Comparison of ENCODE assay signal across 20 cellular contexts in the genomic region with DNA sequence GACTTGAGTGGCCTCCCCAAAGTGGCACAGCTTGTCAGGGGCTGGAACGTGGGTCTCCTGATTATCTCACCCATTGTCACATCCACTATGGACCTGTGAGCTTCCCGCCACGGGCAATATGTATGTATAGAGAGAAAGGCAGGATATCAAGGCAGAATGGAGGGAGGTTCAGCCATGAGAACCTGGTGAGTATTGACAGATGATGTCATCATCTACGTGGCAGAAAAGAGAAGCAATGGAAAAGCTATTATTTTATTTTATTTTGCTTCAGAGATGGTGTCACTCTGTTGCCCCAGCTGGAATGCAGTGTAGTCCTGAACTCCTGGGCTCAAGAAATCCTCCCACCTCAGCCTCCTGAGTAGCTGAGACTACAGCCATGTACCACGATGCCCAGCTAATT. TPM values are rescaled to one million over a fixed set of nuclear protein-coding genes. Genes with fewer than 3 reads are reported as not detected.
"Had no signal": no experiment of that assay in that cellular context is flagged by ENCODE, and none has a peak within 500 bp of the region (broad histone marks: within the 10 kb centered on the region; RNA-seq: fewer than 3 reads in every experiment).

No MANE protein-coding gene starts in this region.

- H3K4me1 Mint-ChIP-seq: activated naive CD4-positive, alpha-beta T cell treated with anti-CD3 and anti-CD28 coated beads, Interleukin-2, amount 50 U/mL, for 24 hours had no signal

- H3K27ac ChIP-seq: body of pancreas, cardiac muscle cell, thoracic aorta, upper lobe of left lung had no signal

- H3K27me3 ChIP-seq: body of pancreas, cardiac muscle cell, upper lobe of left lung had no signal

- H3K9me3 Mint-ChIP-seq: activated CD4-positive, alpha-beta memory T cell treated with anti-CD3 and anti-CD28 coated beads for 36 hours; activated naive CD4-positive, alpha-beta T cell treated with anti-CD3 and anti-CD28 coated beads, Interleukin-2, amount 50 U/mL, for 24 hours; memory B cell; nephron had no signal

- DNase-seq: activated CD4-positive, alpha-beta memory T cell treated with anti-CD3 and anti-CD28 coated beads for 36 hours; activated CD4-positive, alpha-beta T cell treated with anti-CD3 and anti-CD28 coated beads for 4 hours; activated CD4-positive, CD25-positive, alpha-beta regulatory T cell; activated effector memory CD4-positive, alpha-beta T cell treated with anti-CD3 and anti-CD28 coated beads, Interleukin-2, amount 50 U/mL, for 16 hours; anterior cingulate cortex; body of pancreas; dermis blood vessel endothelial cell; effector CD8-positive, alpha-beta T cell; hypothalamus; occipital lobe; retina; stimulated activated CD4-positive, alpha-beta T cell treated with anti-CD3 and anti-CD28 coated beads, Interleukin-4, amount 100 ng/mL, for 24 hours; stimulated activated naive CD4-positive, alpha-beta T cell treated with Interleukin-2 at 50 U/mL for 16 hours; upper lobe of left lung had no signal

- H3K4me3 Mint-ChIP-seq: activated CD4-positive, alpha-beta memory T cell treated with anti-CD3 and anti-CD28 coated beads for 36 hours; activated naive CD4-positive, alpha-beta T cell treated with anti-CD3 and anti-CD28 coated beads, Interleukin-2, amount 50 U/mL, for 24 hours; memory B cell; nephron had no signal

- H3K27me3 Mint-ChIP-seq: activated CD4-positive, alpha-beta memory T cell treated with anti-CD3 and anti-CD28 coated beads for 36 hours; activated naive CD4-positive, alpha-beta T cell treated with anti-CD3 and anti-CD28 coated beads, Interleukin-2, amount 50 U/mL, for 24 hours; memory B cell had no signal

- H3K4me1 ChIP-seq: body of pancreas had no signal

- H3K27ac Mint-ChIP-seq: activated CD4-positive, alpha-beta memory T cell treated with anti-CD3 and anti-CD28 coated beads for 36 hours; activated naive CD4-positive, alpha-beta T cell treated with anti-CD3 and anti-CD28 coated beads, Interleukin-2, amount 50 U/mL, for 24 hours; memory B cell had no signal

- ATAC-seq: body of pancreas, esophagus mucosa had no signal

- H3K9me3 ChIP-seq: body of pancreas, thoracic aorta, upper lobe of left lung had no signal

- H3K4me3 ChIP-seq: body of pancreas, cardiac muscle cell, thoracic aorta, upper lobe of left lung had no signal

RNA-seq across cellular contexts. Expression of gene SAMD14, which starts 48.2 kb away (rescaled TPM):
- total RNA-seq: body of pancreas had no signal
